Comparison of ENCODE assay signal across 11 cellular contexts in genomic region chr14:73747386-73748211, GRCh38. TPM values are rescaled to one million over a fixed set of nuclear protein-coding genes. Genes with fewer than 3 reads are reported as not detected.
A peak's percentile ranks its signal among the peaks of the same experiment; 100 is the strongest.
DNase-seq lines count a peak whose midpoint lies in the region; ATAC-seq and TF ChIP-seq lines count a peak whose summit lies in the region.
"Had no signal": no experiment of that assay in that cellular context is flagged by ENCODE, and none has a peak within 500 bp of the region (broad histone marks: within the 10 kb centered on the region; RNA-seq: fewer than 3 reads in every experiment).

No MANE protein-coding gene starts in this region.

- no peak overlapping the region for H3K4ac ChIP-seq in mesenchymal stem cell (ENCODE audit: low read depth in 1 of 2, low read length in 2 of 2)

- peaks cover 99% of the 10 kb centered on the region for H3K4me1 Mint-ChIP-seq in activated CD8-positive, alpha-beta T cell treated with anti-CD3 and anti-CD28 coated beads, Interleukin-2, amount 10 ng/mL, durations not matched to agents 7 days and 5 days (ENCODE audit: low read depth)

- ATAC-seq in heart right ventricle (no peak), GM19324 (IDR thresholded peaks at IDR 0.05; ENCODE audit: low FRiP score, unreplicated experiment) (no peak)
- ATAC-seq in activated CD8-positive, alpha-beta T cell treated with anti-CD3 and anti-CD28 coated beads, Interleukin-2, amount 10 ng/mL, durations not matched to agents 7 days and 5 days, result no peak

- DNase-seq in heart right ventricle (no peak), cardiac septum (ENCODE audit: low spot score) (no peak), mesenchymal stem cell (no peak), transverse colon (no peak), NCI-H1930 (lab: John Stamatoyannopoulos, UW) (no peak), NCI-H2081 treated with DMSO at 0.1 percent for 48 hours (lab: John Stamatoyannopoulos, UW) (no peak)
- DNase-seq in activated CD8-positive, alpha-beta T cell treated with anti-CD3 and anti-CD28 coated beads, Interleukin-2, amount 10 ng/mL, durations not matched to agents 7 days and 5 days, result no peak
- DNase-seq: BE2C, NCI-H1417 treated with DMSO at 0.1 percent for 48 hours, SHP77 treated with DMSO at 0.1 percent for 48 hours had no signal

- H3K36me3 ChIP-seq in heart right ventricle (peaks cover 0 to 10% (median 0%) of the 10 kb centered on the region in 9 donors), mesenchymal stem cell (ENCODE audit: control insufficient read depth in 1 of 2, insufficient read depth in 2 of 2, low read depth in 1 of 2, low read length in 2 of 2) (peaks cover 3 to 23% of the 10 kb centered on the region in 2 experiments), transverse colon (no peaks in the 10 kb centered on the region)

- H3K27ac Mint-ChIP-seq in activated CD8-positive, alpha-beta T cell treated with anti-CD3 and anti-CD28 coated beads, Interleukin-2, amount 10 ng/mL, durations not matched to agents 7 days and 5 days, result peak overlapping the region; percentile 99

- H3K27me3 ChIP-seq in heart right ventricle (no peaks in the 10 kb centered on the region), mesenchymal stem cell (ENCODE audit: control insufficient read depth in 1 of 2, insufficient read depth in 1 of 2, low read length in 2 of 2) (no peaks in the 10 kb centered on the region), transverse colon (no peaks in the 10 kb centered on the region)
- H3K27me3 ChIP-seq: BE2C had no signal

- CTCF ChIA-PET in activated CD8-positive, alpha-beta T cell treated with anti-CD3 and anti-CD28 coated beads, Interleukin-2, amount 10 ng/mL, durations not matched to agents 7 days and 5 days (lab: Charles Lee), result interaction anchor here (1.4 to 8.5 kb wide), 4 partner anchors 8 to 79 kb away, joined by 4 to 156 read pairs (median 66); a partner anchor contains a TSS

- 62 to 68% methylated on average over 9 of the region's 9 CpGs for WGBS in heart right ventricle, 2 donors
- WGBS in mesenchymal stem cell, result 75% methylated on average over 8 of the region's 9 CpGs
- WGBS in transverse colon (ENCODE audit: low coverage in 1 of 2), 2 donors, result 65 to 78% methylated on average over 3 to 9 of the region's 9 CpGs

- no peak for TF ChIP-seq CTCF in heart right ventricle (IDR thresholded peaks at IDR 0.05)
- no peak for TF ChIP-seq CTCF in transverse colon (IDR thresholded peaks at IDR 0.05)

- H4K91ac ChIP-seq in mesenchymal stem cell (ENCODE audit: low read length), result no peak overlapping the region

- no peak overlapping the region for H3K9ac ChIP-seq in mesenchymal stem cell (ENCODE audit: low read length)

- peak overlapping the region; percentile 23 for H2AK5ac ChIP-seq in mesenchymal stem cell (ENCODE audit: low read length, severe bottlenecking)

- H3K4me3 Mint-ChIP-seq in activated CD8-positive, alpha-beta T cell treated with anti-CD3 and anti-CD28 coated beads, Interleukin-2, amount 10 ng/mL, durations not matched to agents 7 days and 5 days, result no peak overlapping the region

- no peak for TF ChIP-seq POLR2A in transverse colon (IDR thresholded peaks at IDR 0.05)

- in situ Hi-C loops in transverse colon (cut with MboI; ENCODE audit: low pct_ligation_motif_present in 1 of 4, low pct_unique_long_range_greater_than_20kb in 1 of 4, low sequenced_read_pairs in 3 of 4), result no loop called here

- no peak overlapping the region for H3K4me3 ChIP-seq in heart right ventricle
- H3K4me3 ChIP-seq in mesenchymal stem cell (ENCODE audit: insufficient read depth in 1 of 2, low read depth in 1 of 2, low read length in 2 of 2), result no peak overlapping the region
- H3K4me3 ChIP-seq in transverse colon, result no peak overlapping the region

- H3K27ac ChIP-seq in heart right ventricle (peak overlapping the region in 7 of 10 donors; percentile 65 to 99 (median 85)), mesenchymal stem cell (ENCODE audit: low read length, poor library complexity, severe bottlenecking) (no peak overlapping the region), transverse colon (peak overlapping the region; percentile 99 to 100 (median 100))

- no peak overlapping the region for H3K4me2 ChIP-seq in mesenchymal stem cell (ENCODE audit: low read length, poor library complexity, severe bottlenecking)

- peaks cover 56% of the 10 kb centered on the region for H3K36me3 Mint-ChIP-seq in activated CD8-positive, alpha-beta T cell treated with anti-CD3 and anti-CD28 coated beads, Interleukin-2, amount 10 ng/mL, durations not matched to agents 7 days and 5 days (ENCODE audit: low read depth)

- POLR2A ChIA-PET in activated CD8-positive, alpha-beta T cell treated with anti-CD3 and anti-CD28 coated beads, Interleukin-2, amount 10 ng/mL, durations not matched to agents 7 days and 5 days (lab: Charles Lee), result interaction anchor here (2.7 to 7.5 kb wide), 3 partner anchors 11 to 38 kb away, joined by 11 to 124 read pairs (median 62); a partner anchor contains a TSS

- H3K9me3 ChIP-seq in heart right ventricle (no peaks in the 10 kb centered on the region), mesenchymal stem cell (ENCODE audit: control insufficient read depth, low read length) (no peaks in the 10 kb centered on the region), transverse colon (no peaks in the 10 kb centered on the region)
- H3K9me3 ChIP-seq: BE2C had no signal

- H4K8ac ChIP-seq in mesenchymal stem cell (ENCODE audit: low read length), result no peak overlapping the region

- H3K14ac ChIP-seq in mesenchymal stem cell (ENCODE audit: low read length in 2 of 2), result no peak overlapping the region

- intact Hi-C loops in heart right ventricle (cut with DNase I) (no loop called here), cardiac septum (cut with DNase I) (no loop called here), transverse colon (cut with DNase I; ENCODE audit: low total_unique reads) (no loop called here)

- no peak overlapping the region for H2BK120ac ChIP-seq in mesenchymal stem cell (ENCODE audit: low read depth, low read length)

- peak overlapping the region in 1 of 2 experiments; percentile 75 for H2BK12ac ChIP-seq in mesenchymal stem cell (ENCODE audit: low read length in 2 of 2)

- H2BK5ac ChIP-seq in mesenchymal stem cell (ENCODE audit: low read depth, low read length, poor library complexity, severe bottlenecking), result no peak overlapping the region

- H3K18ac ChIP-seq in mesenchymal stem cell (ENCODE audit: low read depth in 1 of 2, low read length in 2 of 2), result peak overlapping the region in 1 of 2 experiments; percentile 50

- H3K23ac ChIP-seq in mesenchymal stem cell (ENCODE audit: low read length in 2 of 2), result peak overlapping the region in 1 of 2 experiments; percentile 32

- no peaks in the 10 kb centered on the region for H3K79me1 ChIP-seq in mesenchymal stem cell (replicated peaks; ENCODE audit: low read length, poor library complexity, severe bottlenecking)

- H3K27me3 Mint-ChIP-seq in activated CD8-positive, alpha-beta T cell treated with anti-CD3 and anti-CD28 coated beads, Interleukin-2, amount 10 ng/mL, durations not matched to agents 7 days and 5 days (ENCODE audit: low read depth), result no peaks in the 10 kb centered on the region

- H2AFZ ChIP-seq in mesenchymal stem cell (ENCODE audit: low read depth, low read length), result no peak overlapping the region

- no peak for TF ChIP-seq EP300 in transverse colon (IDR thresholded peaks at IDR 0.05; ENCODE audit: low read depth)

- no peaks in the 10 kb centered on the region for H3K9me3 Mint-ChIP-seq in activated CD8-positive, alpha-beta T cell treated with anti-CD3 and anti-CD28 coated beads, Interleukin-2, amount 10 ng/mL, durations not matched to agents 7 days and 5 days (ENCODE audit: insufficient read depth)

- H2BK15ac ChIP-seq in mesenchymal stem cell (ENCODE audit: low read depth, poor library complexity, severe bottlenecking), result no peak overlapping the region

- H3K4me1 ChIP-seq in heart right ventricle, result peaks cover 74 to 100% (median 100%) of the 10 kb centered on the region in 9 donors
- H3K4me1 ChIP-seq in mesenchymal stem cell (ENCODE audit: control insufficient read depth, insufficient read depth, low read depth, low read length), result peaks cover 76% of the 10 kb centered on the region
- peaks cover 93 to 100% (median 99%) of the 10 kb centered on the region in 4 donors for H3K4me1 ChIP-seq in transverse colon

RNA-seq across cellular contexts. Expression of gene PNMA1, which starts 33.4 kb away (rescaled TPM):
- total RNA-seq in heart right ventricle (10 to 100 TPM; 13.9 to 30.8 (median 23.6) TPM), cardiac septum (45.9 TPM), transverse colon (10 to 100 TPM; 12.7 to 22.1 (median 12.7) TPM)
- 10 to 100 TPM in 1 of 2 donors, 1 to 10 TPM in 1; 6.6 to 15.7 TPM for polyA plus RNA-seq in heart right ventricle
- 10 to 100 TPM; 24.4 to 25.6 TPM for total RNA-seq in activated CD8-positive, alpha-beta T cell treated with anti-CD3 and anti-CD28 coated beads, Interleukin-2, amount 10 ng/mL, durations not matched to agents 7 days and 5 days
- polyA plus RNA-seq in mesenchymal stem cell (2013, experiment 1 of 2), result 53.1 TPM
- polyA plus RNA-seq in mesenchymal stem cell (2013, experiment 2 of 2), result 53.5 TPM
